Comparison of ENCODE assay signal across 31 cellular contexts in the genomic region with DNA sequence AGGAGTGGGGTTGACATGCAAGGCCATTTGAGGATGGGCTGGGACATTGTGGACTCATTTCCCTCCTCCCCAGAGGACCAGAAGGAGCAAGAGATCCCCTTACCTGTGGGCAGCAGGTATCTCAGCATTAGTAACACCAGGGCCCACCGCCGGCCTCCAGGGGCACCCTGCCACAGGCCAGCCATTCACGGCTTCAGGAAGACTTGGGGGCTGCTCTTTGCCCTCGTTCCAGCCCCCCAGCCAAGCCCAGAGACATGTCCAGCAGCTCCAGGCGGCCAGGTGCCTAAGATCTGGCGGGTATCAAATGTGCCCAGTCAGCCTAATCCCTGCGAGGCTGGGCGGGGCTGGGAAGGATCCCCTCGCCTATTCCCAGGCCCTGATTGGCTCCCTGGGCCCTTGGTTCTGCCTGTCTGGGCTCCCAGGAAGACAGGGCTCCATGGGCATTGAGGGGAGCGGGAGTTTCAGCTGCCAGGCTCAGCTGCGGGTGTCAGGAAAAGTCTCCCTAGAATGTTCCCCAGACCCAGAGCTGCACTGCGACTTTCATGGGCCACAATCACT. TPM values are rescaled to one million over a fixed set of nuclear protein-coding genes. Genes with fewer than 3 reads are reported as not detected.
"Had no signal": no experiment of that assay in that cellular context is flagged by ENCODE, and none has a peak within 500 bp of the region (broad histone marks: within the 10 kb centered on the region; RNA-seq: fewer than 3 reads in every experiment).

No MANE protein-coding gene starts in this region.

- H3K36me3 Mint-ChIP-seq: natural killer cell; stimulated activated naive B cell treated with anti-CD40 and anti-IgM and Interleukin-4, amounts not matched to agents 10 μg/mL and 1 μg/mL and 100 μg/mL, for 72 hours had no signal

- H3K4me1 ChIP-seq: colonic mucosa, esophagus muscularis mucosa, foreskin keratinocyte, gastroesophageal sphincter, heart left ventricle, lower lobe of right lung, prostate gland, spleen, tibial nerve, upper lobe of right lung, uterus had no signal

- H3K4me3 Mint-ChIP-seq: dendritic cell treated with granulocyte-macrophage colony-stimulating factor and Interleukin-4, amounts not matched to agents 40 ng/mL and 50 ng/mL, for 4 days; natural killer cell; neural crest cell; stimulated activated naive B cell treated with anti-CD40 and anti-IgM and Interleukin-4, amounts not matched to agents 10 μg/mL and 1 μg/mL and 100 μg/mL, for 72 hours; stimulated activated naive CD8-positive, alpha-beta T cell treated with anti-CD3 and anti-CD28 coated beads, Interleukin-15, Interleukin-2, amounts not matched to agents 100 ng/mL and 50 ng/mL, for 24 hours had no signal

- H3K4me1 Mint-ChIP-seq: natural killer cell; neural crest cell; stimulated activated naive B cell treated with anti-CD40 and anti-IgM and Interleukin-4, amounts not matched to agents 10 μg/mL and 1 μg/mL and 100 μg/mL, for 72 hours had no signal

- ATAC-seq: foreskin keratinocyte; gastroesophageal sphincter; heart left ventricle; left ventricle myocardium superior; lower lobe of right lung; natural killer cell; right cardiac atrium; stimulated activated naive B cell treated with anti-CD40 and anti-IgM and Interleukin-4, amounts not matched to agents 10 μg/mL and 1 μg/mL and 100 μg/mL, for 72 hours; upper lobe of right lung had no signal

- H3K36me3 ChIP-seq: colonic mucosa, esophagus muscularis mucosa, gastroesophageal sphincter, heart left ventricle, lower lobe of right lung, prostate gland, spleen, thoracic aorta, tibial nerve, upper lobe of right lung, uterus had no signal

- H3K27ac Mint-ChIP-seq: dendritic cell treated with granulocyte-macrophage colony-stimulating factor and Interleukin-4, amounts not matched to agents 40 ng/mL and 50 ng/mL, for 4 days; natural killer cell; stimulated activated naive B cell treated with anti-CD40 and anti-IgM and Interleukin-4, amounts not matched to agents 10 μg/mL and 1 μg/mL and 100 μg/mL, for 72 hours; stimulated activated naive CD8-positive, alpha-beta T cell treated with anti-CD3 and anti-CD28 coated beads, Interleukin-15, Interleukin-2, amounts not matched to agents 100 ng/mL and 50 ng/mL, for 24 hours had no signal

- H3K9me3 Mint-ChIP-seq: dendritic cell treated with granulocyte-macrophage colony-stimulating factor and Interleukin-4, amounts not matched to agents 40 ng/mL and 50 ng/mL, for 4 days; natural killer cell; neural crest cell; stimulated activated naive B cell treated with anti-CD40 and anti-IgM and Interleukin-4, amounts not matched to agents 10 μg/mL and 1 μg/mL and 100 μg/mL, for 72 hours; stimulated activated naive CD8-positive, alpha-beta T cell treated with anti-CD3 and anti-CD28 coated beads, Interleukin-15, Interleukin-2, amounts not matched to agents 100 ng/mL and 50 ng/mL, for 24 hours had no signal

- H3K4me3 ChIP-seq: colonic mucosa, esophagus muscularis mucosa, gastroesophageal sphincter, heart left ventricle, lower lobe of right lung, prostate gland, skin epidermis, spleen, thoracic aorta, tibial nerve, upper lobe of right lung, uterus had no signal

- H3K27me3 Mint-ChIP-seq: dendritic cell treated with granulocyte-macrophage colony-stimulating factor and Interleukin-4, amounts not matched to agents 40 ng/mL and 50 ng/mL, for 4 days; stimulated activated naive CD8-positive, alpha-beta T cell treated with anti-CD3 and anti-CD28 coated beads, Interleukin-15, Interleukin-2, amounts not matched to agents 100 ng/mL and 50 ng/mL, for 24 hours had no signal

- H3K27ac ChIP-seq: colonic mucosa, esophagus muscularis mucosa, foreskin keratinocyte, gastroesophageal sphincter, heart left ventricle, lower lobe of right lung, prostate gland, skin epidermis, spleen, thoracic aorta, tibial nerve, upper lobe of right lung, uterus had no signal

- DNase-seq: colonic mucosa; effector CD8-positive, alpha-beta T cell; foreskin keratinocyte; heart left ventricle; hippocampal formation; left ventricle myocardium superior; lower lobe of right lung; natural killer cell; right cardiac atrium; spleen; stimulated activated CD4-positive, alpha-beta T cell treated with anti-CD3 and anti-CD28 coated beads, Interleukin-4, amount 100 ng/mL, for 4 hours; stimulated activated naive B cell treated with anti-CD40 and anti-IgM and Interleukin-4, amounts not matched to agents 10 μg/mL and 1 μg/mL and 100 μg/mL, for 72 hours; upper lobe of right lung; uterus had no signal

- H3K9me3 ChIP-seq: colonic mucosa, esophagus muscularis mucosa, gastroesophageal sphincter, heart left ventricle, lower lobe of right lung, prostate gland, spleen, thoracic aorta, tibial nerve, upper lobe of right lung, uterus had no signal

- H3K27me3 ChIP-seq: colonic mucosa, esophagus muscularis mucosa, foreskin keratinocyte, gastroesophageal sphincter, heart left ventricle, spleen, tibial nerve, upper lobe of right lung, uterus had no signal

RNA-seq across cellular contexts. Expression of gene OR1M1, which starts 21.3 kb away (rescaled TPM):
- total RNA-seq: chondrocyte, colonic mucosa, endothelial cell of umbilical vein, epithelial cell of proximal tubule, esophagus muscularis mucosa, fibroblast of lung, foreskin keratinocyte, gastroesophageal sphincter, heart left ventricle, left ventricle myocardium superior, lower lobe of right lung, mesenteric fat pad, mononuclear cell, natural killer cell, neural crest cell, osteocyte, prostate gland, right cardiac atrium, spleen, thoracic aorta, upper lobe of right lung, uterus had no signal
- polyA plus RNA-seq: endothelial cell of umbilical vein, fibroblast of lung, foreskin keratinocyte, heart left ventricle, keratinocyte, right cardiac atrium, spleen had no signal

RNA-seq across cellular contexts. Expression of gene OR7G2, which starts 41.7 kb away (rescaled TPM):
- total RNA-seq: chondrocyte, colonic mucosa, endothelial cell of umbilical vein, epithelial cell of proximal tubule, esophagus muscularis mucosa, fibroblast of lung, foreskin keratinocyte, gastroesophageal sphincter, heart left ventricle, left ventricle myocardium superior, lower lobe of right lung, mesenteric fat pad, mononuclear cell, natural killer cell, neural crest cell, osteocyte, prostate gland, right cardiac atrium, spleen, thoracic aorta, tibial nerve, upper lobe of right lung, uterus had no signal
- polyA plus RNA-seq: endothelial cell of umbilical vein, fibroblast of lung, foreskin keratinocyte, heart left ventricle, keratinocyte, right cardiac atrium, spleen had no signal

RNA-seq across cellular contexts. Expression of gene OR7G1, which starts 50.0 kb away (rescaled TPM):
- total RNA-seq: chondrocyte, colonic mucosa, endothelial cell of umbilical vein, epithelial cell of proximal tubule, esophagus muscularis mucosa, fibroblast of lung, foreskin keratinocyte, gastroesophageal sphincter, heart left ventricle, left ventricle myocardium superior, lower lobe of right lung, mesenteric fat pad, mononuclear cell, natural killer cell, neural crest cell, osteocyte, prostate gland, right cardiac atrium, spleen, thoracic aorta, tibial nerve, upper lobe of right lung, uterus had no signal
- polyA plus RNA-seq: endothelial cell of umbilical vein, fibroblast of lung, foreskin keratinocyte, heart left ventricle, keratinocyte, right cardiac atrium, spleen had no signal

RNA-seq across cellular contexts. Expression of gene MUC16, which starts 55.3 kb away (rescaled TPM):
- total RNA-seq: chondrocyte, endothelial cell of umbilical vein, fibroblast of lung, foreskin keratinocyte, osteocyte had no signal
- polyA plus RNA-seq: endothelial cell of umbilical vein, fibroblast of lung, foreskin keratinocyte, heart left ventricle, right cardiac atrium had no signal
